20 cellular contexts compared by ENCODE assay signal in the genomic region with DNA sequence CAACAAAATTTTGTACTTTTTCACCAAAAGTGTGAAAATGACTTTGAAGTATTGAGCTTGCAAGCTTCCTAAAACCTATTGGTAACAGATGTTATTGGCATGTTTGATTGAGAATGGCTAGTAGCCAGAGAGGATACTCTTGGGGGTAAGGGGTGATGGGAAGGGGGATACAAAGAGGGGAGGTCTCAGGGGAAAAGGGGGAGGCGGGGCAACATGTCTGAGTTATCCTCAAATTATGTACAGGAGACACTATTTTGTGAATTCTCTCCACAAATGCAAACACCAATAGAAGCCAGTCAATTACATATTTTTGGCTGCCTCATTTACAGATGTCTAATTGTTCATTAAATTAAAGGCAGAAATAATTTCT. TPM values are rescaled to one million over a fixed set of nuclear protein-coding genes. Genes with fewer than 3 reads are reported as not detected.
A peak's percentile ranks its signal among the peaks of the same experiment; 100 is the strongest.
DNase-seq lines count a peak whose midpoint lies in the region; ATAC-seq and TF ChIP-seq lines count a peak whose summit lies in the region.
"Had no signal": no experiment of that assay in that cellular context is flagged by ENCODE, and none has a peak within 500 bp of the region (broad histone marks: within the 10 kb centered on the region; RNA-seq: fewer than 3 reads in every experiment).

No MANE protein-coding gene starts in this region.

- H3K9ac ChIP-seq in GM23248: peak overlapping the region; percentile 84; the same call in 1 of the 2 replicates
- H3K9ac ChIP-seq: parathyroid adenoma had no signal

- H3K27ac ChIP-seq in GM23248: no peak overlapping the region
- H3K27ac ChIP-seq in lung (ENCODE audit: low read depth in 1 of 2, low read length in 1 of 2): no peak overlapping the region
- H3K27ac ChIP-seq: BLaER1 treated with 17β-estradiol and CSF1 and Interleukin-3, amounts not matched to agents 10 nM and 100 nM; foreskin keratinocyte; parathyroid adenoma had no signal

- no peaks in the 10 kb centered on the region for H3K27me3 ChIP-seq in GM23248 (replicated peaks; ENCODE audit: insufficient read depth)
- H3K27me3 ChIP-seq in lung (ENCODE audit: control insufficient read depth, insufficient read depth): no peaks in the 10 kb centered on the region

- H3K4me1 ChIP-seq in GM23248 (ENCODE audit: insufficient read depth): peaks cover 13% of the 10 kb centered on the region
- peaks cover 5 to 10% of the 10 kb centered on the region in 2 donors for H3K4me1 ChIP-seq in lung (ENCODE audit: control insufficient read depth in 2 of 2, insufficient read depth in 2 of 2, low read length in 2 of 2)
- H3K4me1 ChIP-seq: foreskin keratinocyte, parathyroid adenoma had no signal

- no peaks in the 10 kb centered on the region for H4K20me1 ChIP-seq in GM23248 (ENCODE audit: insufficient read depth)

- H3K36me3 ChIP-seq in GM23248 (ENCODE audit: low read depth) (no peaks in the 10 kb centered on the region), lung (ENCODE audit: control insufficient read depth in 2 of 2, insufficient read depth in 2 of 2, low read length in 2 of 2) (no peaks in the 10 kb centered on the region)
- H3K36me3 ChIP-seq: BLaER1 treated with 17β-estradiol and CSF1 and Interleukin-3, amounts not matched to agents 10 nM and 100 nM had no signal

- no peak overlapping the region for H2AFZ ChIP-seq in GM23248
- H2AFZ ChIP-seq: parathyroid adenoma had no signal

- no peaks in the 10 kb centered on the region for H3K9me2 ChIP-seq in GM23248 (ENCODE audit: insufficient read depth)

- peak overlapping the region; percentile 2 for H3K27ac Mint-ChIP-seq in chondrocyte (ENCODE audit: unreplicated experiment)
- H3K27ac Mint-ChIP-seq in natural killer cell treated with Interleukin-12 subunit alpha and Interleukin-12 subunit beta and Interleukin-15 and Interleukin-18, amount 100 ng/mL, for 72 hours: no peak overlapping the region
- H3K27ac Mint-ChIP-seq: activated CD4-positive, alpha-beta T cell treated with anti-CD3 and anti-CD28 coated beads for 36 hours; immature natural killer cell; memory B cell had no signal

- H3K4me3 Mint-ChIP-seq in chondrocyte (ENCODE audit: unreplicated experiment): peak overlapping the region; percentile 88
- H3K4me3 Mint-ChIP-seq in natural killer cell treated with Interleukin-12 subunit alpha and Interleukin-12 subunit beta and Interleukin-15 and Interleukin-18, amount 100 ng/mL, for 72 hours: no peak overlapping the region
- H3K4me3 Mint-ChIP-seq: activated CD4-positive, alpha-beta T cell treated with anti-CD3 and anti-CD28 coated beads for 36 hours; memory B cell had no signal

- no peaks in the 10 kb centered on the region for H3K9me3 ChIP-seq in GM23248 (ENCODE audit: low read depth)
- H3K9me3 ChIP-seq in lung (ENCODE audit: control insufficient read depth in 2 of 2, insufficient read depth in 1 of 2, low read length in 1 of 2): peaks cover 0 to under 1% of the 10 kb centered on the region in 2 donors
- H3K9me3 ChIP-seq: BLaER1 treated with 17β-estradiol and CSF1 and Interleukin-3, amounts not matched to agents 10 nM and 100 nM had no signal

- peak overlapping the region; percentile 83 for H3K4me2 ChIP-seq in GM23248 (ENCODE audit: unreplicated experiment)

- WGBS in GM23248 (ENCODE audit: low coverage in 1 of 2, low lambda C conversion rate in 2 of 2, missing lambda C conversion rate in 2 of 2), 2 experiments: 0 to 42% methylated on average over 1 of the region's 1 CpG
- 80 to 90% methylated on average over 1 of the region's 1 CpG for WGBS in lung, 2 donors

- H3K79me2 ChIP-seq in GM23248 (ENCODE audit: insufficient read depth): peaks cover 16% of the 10 kb centered on the region
- H3K79me2 ChIP-seq: parathyroid adenoma had no signal

- H3K4me1 Mint-ChIP-seq in chondrocyte (ENCODE audit: low read depth): peaks cover 37% of the 10 kb centered on the region
- H3K4me1 Mint-ChIP-seq in natural killer cell treated with Interleukin-12 subunit alpha and Interleukin-12 subunit beta and Interleukin-15 and Interleukin-18, amount 100 ng/mL, for 72 hours (ENCODE audit: low read depth in 2 of 2): peaks cover 13 to 14% of the 10 kb centered on the region in 2 donors

- ATAC-seq in lung (ENCODE audit: insufficient read depth, low FRiP score) (no peak), GM18517 (IDR thresholded peaks at IDR 0.05; ENCODE audit: unreplicated experiment) (no peak)
- no peak for ATAC-seq in natural killer cell treated with Interleukin-12 subunit alpha and Interleukin-12 subunit beta and Interleukin-15 and Interleukin-18, amount 100 ng/mL, for 72 hours
- ATAC-seq: activated CD4-positive, alpha-beta T cell treated with anti-CD3 and anti-CD28 coated beads for 36 hours; foreskin keratinocyte had no signal

- in situ Hi-C loops in GM23248 (cut with MboI): loop anchor here (10.0 kb wide), 1 partner anchor 459 kb away; no protein-coding TSS in a partner anchor

- H3F3A ChIP-seq in GM23248 (ENCODE audit: insufficient read depth): peaks cover 7% of the 10 kb centered on the region; the same call in 1 of the 2 replicates

- TF ChIP-seq CTCF in chondrocyte (IDR thresholded peaks at IDR 0.05) (no peak), lung (IDR thresholded peaks at IDR 0.05; ENCODE audit: control extremely low read depth, extremely low read depth) (no peak)

- H3K27me3 Mint-ChIP-seq in chondrocyte (ENCODE audit: low read depth): no peaks in the 10 kb centered on the region
- H3K27me3 Mint-ChIP-seq in natural killer cell treated with Interleukin-12 subunit alpha and Interleukin-12 subunit beta and Interleukin-15 and Interleukin-18, amount 100 ng/mL, for 72 hours: peaks cover 37 to 47% of the 10 kb centered on the region in 2 donors

- peaks cover 4% of the 10 kb centered on the region for H3K9me3 Mint-ChIP-seq in chondrocyte (ENCODE audit: low read depth)
- no peaks in the 10 kb centered on the region for H3K9me3 Mint-ChIP-seq in natural killer cell treated with Interleukin-12 subunit alpha and Interleukin-12 subunit beta and Interleukin-15 and Interleukin-18, amount 100 ng/mL, for 72 hours
- H3K9me3 Mint-ChIP-seq: immature natural killer cell, memory B cell had no signal

- DNase-seq in GM23248 (no peak), chondrocyte (ENCODE audit: low spot score) (no peak), lung (ENCODE audit: low spot score) (peak; percentile 10), skeletal muscle cell (ENCODE audit: low read depth) (no peak)
- no peak for DNase-seq in activated CD4-positive, alpha-beta T cell treated with anti-CD3 and anti-CD28 coated beads, Interleukin-2, amount 50 U/mL, for 48 hours
- DNase-seq in natural killer cell treated with Interleukin-12 subunit alpha and Interleukin-12 subunit beta and Interleukin-15 and Interleukin-18, amount 100 ng/mL, for 72 hours (ENCODE audit: low spot score): no peak
- no peak for DNase-seq in activated CD4-positive, alpha-beta T cell treated with anti-CD3 and anti-CD28 coated beads, Interleukin-2, amount 50 U/mL, for 4 hours
- DNase-seq: activated CD4-positive, alpha-beta T cell treated with anti-CD3 and anti-CD28 coated beads for 36 hours; activated CD8-positive, alpha-beta memory T cell treated with anti-CD3 and anti-CD28 coated beads, Interleukin-2, amount 50 U/mL, for 48 hours; activated naive CD4-positive, alpha-beta T cell treated with Interleukin-2 at 50 U/mL for 16 hours; DMS79; effector CD8-positive, alpha-beta T cell; foreskin keratinocyte; immature natural killer cell; NCI-H1694 treated with DMSO at 0.1 percent for 48 hours; NCI-H446 treated with DMSO at 0.1 percent for 48 hours had no signal

- H3K36me3 Mint-ChIP-seq in chondrocyte (ENCODE audit: low read depth): peaks cover 2% of the 10 kb centered on the region
- peaks cover 8% of the 10 kb centered on the region for H3K36me3 Mint-ChIP-seq in natural killer cell treated with Interleukin-12 subunit alpha and Interleukin-12 subunit beta and Interleukin-15 and Interleukin-18, amount 100 ng/mL, for 72 hours
- H3K36me3 Mint-ChIP-seq: immature natural killer cell, memory B cell had no signal

- H3K4me3 ChIP-seq in GM23248 (peak overlapping the region; percentile 80), lung (no peak overlapping the region), skeletal muscle cell (ENCODE audit: low read depth, low read length) (peak overlapping the region; percentile 79)

RNA-seq across cellular contexts. Expression of gene GAS1, which starts 3.5 kb away (rescaled TPM):
- total RNA-seq in GM23248 (2014; rRNA removed; shearing (Covaris generic)): 29.7 and 36.0 TPM in 2 replicates
- polyA plus RNA-seq in GM23248 (2016; fragmentation: Nextera tagmentation; extraction: Ambion mirVana) (8.1 and 10.7 TPM in 2 replicates), lung (1 to 10 TPM; 5.3 to 7.3 TPM)
- total RNA-seq in chondrocyte (56.5 to 70.3 TPM (median 70.0 TPM) in 3 replicates), lung (10 to 100 TPM; 13.5 to 21.2 TPM)
- under 1 TPM; 0.48 to 0.53 TPM for total RNA-seq in natural killer cell treated with Interleukin-12 subunit alpha and Interleukin-12 subunit beta and Interleukin-15 and Interleukin-18, amount 100 ng/mL, for 72 hours

Comparison
In these comparisons a context has a peak if more than half of its experiments do, and no peak if none do; other contexts are left out.
1. RNA of gene GAS1, which starts 3.5 kb away (total RNA-seq): 56.5 to 70.3 TPM in chondrocyte, 29.7 to 36.0 TPM in GM23248 and 13.5 to 21.2 TPM in lung; 0.48 to 0.53 TPM in natural killer cell treated with Interleukin-12 subunit alpha and Interleukin-12 subunit beta and Interleukin-15 and Interleukin-18, amount 100 ng/mL, for 72 hours; every median in the first group is over 4 times any median in the second.